In the genomic region with DNA sequence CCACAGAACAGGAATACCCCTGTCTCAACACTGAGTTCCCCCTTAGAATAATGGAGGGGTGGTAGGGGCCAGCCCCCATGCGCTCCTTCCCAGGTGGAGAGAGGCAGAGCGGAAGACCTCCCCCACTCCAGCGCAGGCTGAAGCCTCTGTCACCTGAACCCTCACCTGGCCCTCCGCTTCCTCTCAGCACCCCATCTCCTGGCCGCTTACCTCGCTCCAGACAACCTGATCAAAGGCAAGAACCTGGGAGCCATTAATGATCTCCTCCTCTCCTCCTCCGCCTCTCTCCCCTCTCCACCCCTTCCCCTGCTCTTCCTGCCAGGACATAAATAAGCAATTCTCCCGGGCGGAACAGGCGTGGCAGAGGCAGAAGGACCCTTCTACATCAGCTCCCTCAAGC, we compare ENCODE assay signal across 21 cellular contexts.
"Had no signal": no experiment of that assay in that cellular context is flagged by ENCODE, and none has a peak within 500 bp of the region (broad histone marks: within the 10 kb centered on the region; RNA-seq: fewer than 3 reads in every experiment).

No MANE protein-coding gene starts in this region.

- H3K79me2 ChIP-seq: hepatocyte, parathyroid adenoma had no signal

- H3K36me3 ChIP-seq: left ventricle myocardium inferior, lower lobe of right lung, prostate gland, right lobe of liver, tibial nerve, upper lobe of right lung, vagina had no signal

- H3K4me2 ChIP-seq: hepatocyte had no signal

- H3K36me3 Mint-ChIP-seq: memory B cell; natural killer cell treated with Interleukin-12 subunit alpha and Interleukin-12 subunit beta and Interleukin-15 and Interleukin-18, amount 100 ng/mL, for 72 hours; stimulated activated naive B cell treated with anti-CD40 and anti-IgM and Interleukin-4, amounts not matched to agents 10 μg/mL and 1 μg/mL and 100 μg/mL, for 72 hours had no signal

- DNase-seq: effector memory CD8-positive, alpha-beta T cell; foreskin keratinocyte; head of caudate nucleus; islet precursor cell; left ventricle myocardium inferior; lower lobe of right lung; midbrain; right lobe of liver; stimulated activated CD4-positive, alpha-beta T cell treated with anti-CD3 and anti-CD28 coated beads, Interleukin-2, amount 100 ng/mL, for 24 hours; stimulated activated CD4-positive, alpha-beta T cell treated with anti-CD3 and anti-CD28 coated beads, Interleukin-4, amount 100 ng/mL, for 4 hours; stimulated activated naive B cell treated with anti-CD40 and anti-IgM and Interleukin-4, amounts not matched to agents 10 μg/mL and 1 μg/mL and 100 μg/mL, for 72 hours; stimulated activated naive CD8-positive, alpha-beta T cell treated with anti-CD3 and anti-CD28 coated beads, Interleukin-15, amount 100 ng/mL, for 72 hours; testis; upper lobe of right lung had no signal

- H3K27me3 ChIP-seq: right lobe of liver, testis, vagina had no signal

- H3K27ac ChIP-seq: foreskin keratinocyte, hepatocyte, left ventricle myocardium inferior, lower lobe of right lung, parathyroid adenoma, prostate gland, right lobe of liver, testis, tibial nerve, upper lobe of right lung, vagina had no signal

- H3K4me1 ChIP-seq: foreskin keratinocyte, left ventricle myocardium inferior, lower lobe of right lung, parathyroid adenoma, prostate gland, right lobe of liver, testis, tibial nerve, upper lobe of right lung, vagina had no signal

- H3K4me1 Mint-ChIP-seq: memory B cell; stimulated activated naive B cell treated with anti-CD40 and anti-IgM and Interleukin-4, amounts not matched to agents 10 μg/mL and 1 μg/mL and 100 μg/mL, for 72 hours; stimulated activated naive CD8-positive, alpha-beta T cell treated with anti-CD3 and anti-CD28 coated beads, Interleukin-15, amount 100 ng/mL, for 72 hours had no signal

- ATAC-seq: effector memory CD8-positive, alpha-beta T cell; foreskin keratinocyte; lower lobe of right lung; natural killer cell treated with Interleukin-12 subunit alpha and Interleukin-12 subunit beta and Interleukin-15 and Interleukin-18, amount 100 ng/mL, for 72 hours; stimulated activated naive B cell treated with anti-CD40 and anti-IgM and Interleukin-4, amounts not matched to agents 10 μg/mL and 1 μg/mL and 100 μg/mL, for 72 hours; stimulated activated naive CD8-positive, alpha-beta T cell treated with anti-CD3 and anti-CD28 coated beads, Interleukin-15, amount 100 ng/mL, for 72 hours; upper lobe of right lung had no signal

- H3K4me3 ChIP-seq: hepatocyte, left ventricle myocardium inferior, lower lobe of right lung, prostate gland, right lobe of liver, testis, tibial nerve, upper lobe of right lung, vagina had no signal

- H3K27ac Mint-ChIP-seq: effector memory CD8-positive, alpha-beta T cell; memory B cell; natural killer cell treated with Interleukin-12 subunit alpha and Interleukin-12 subunit beta and Interleukin-15 and Interleukin-18, amount 100 ng/mL, for 72 hours; stimulated activated naive B cell treated with anti-CD40 and anti-IgM and Interleukin-4, amounts not matched to agents 10 μg/mL and 1 μg/mL and 100 μg/mL, for 72 hours; stimulated activated naive CD8-positive, alpha-beta T cell treated with anti-CD3 and anti-CD28 coated beads, Interleukin-15, amount 100 ng/mL, for 72 hours had no signal

- H2AFZ ChIP-seq: hepatocyte, parathyroid adenoma had no signal

- H3K4me3 Mint-ChIP-seq: effector memory CD8-positive, alpha-beta T cell; memory B cell; natural killer cell treated with Interleukin-12 subunit alpha and Interleukin-12 subunit beta and Interleukin-15 and Interleukin-18, amount 100 ng/mL, for 72 hours; stimulated activated naive B cell treated with anti-CD40 and anti-IgM and Interleukin-4, amounts not matched to agents 10 μg/mL and 1 μg/mL and 100 μg/mL, for 72 hours; stimulated activated naive CD8-positive, alpha-beta T cell treated with anti-CD3 and anti-CD28 coated beads, Interleukin-15, amount 100 ng/mL, for 72 hours had no signal

- H3K9me3 ChIP-seq: left ventricle myocardium inferior, lower lobe of right lung, prostate gland, right lobe of liver, testis, tibial nerve, upper lobe of right lung, vagina had no signal

- H3K9me3 Mint-ChIP-seq: effector memory CD8-positive, alpha-beta T cell; memory B cell; natural killer cell treated with Interleukin-12 subunit alpha and Interleukin-12 subunit beta and Interleukin-15 and Interleukin-18, amount 100 ng/mL, for 72 hours; stimulated activated naive B cell treated with anti-CD40 and anti-IgM and Interleukin-4, amounts not matched to agents 10 μg/mL and 1 μg/mL and 100 μg/mL, for 72 hours; stimulated activated naive CD8-positive, alpha-beta T cell treated with anti-CD3 and anti-CD28 coated beads, Interleukin-15, amount 100 ng/mL, for 72 hours had no signal

- H3K9ac ChIP-seq: parathyroid adenoma had no signal
